ENCODE assay signal across 14 cellular contexts in the genomic region with DNA sequence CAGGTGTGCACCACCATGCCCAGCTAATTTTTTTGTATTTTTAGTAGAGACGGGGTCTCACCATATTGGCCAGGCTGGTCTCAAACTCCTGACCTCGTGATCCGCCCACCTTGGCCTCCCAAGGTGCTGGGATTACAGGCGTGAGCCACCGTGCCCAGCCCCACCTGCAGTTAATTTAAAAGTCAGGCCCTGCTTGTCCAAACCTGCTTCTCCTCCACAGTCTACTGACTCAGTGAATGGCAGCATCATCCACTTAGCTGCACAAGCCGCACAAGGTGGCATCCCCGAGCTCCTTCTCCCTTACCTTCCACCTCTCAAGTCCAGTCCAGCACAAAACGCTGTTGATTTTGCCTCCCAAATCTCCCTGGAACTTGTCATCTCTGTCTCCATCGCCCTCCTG. TPM values are rescaled to one million over a fixed set of nuclear protein-coding genes. Genes with fewer than 3 reads are reported as not detected.
A peak's percentile ranks its signal among the peaks of the same experiment; 100 is the strongest.
DNase-seq lines count a peak whose midpoint lies in the region; ATAC-seq and TF ChIP-seq lines count a peak whose summit lies in the region.
"Not testable (repeated sequence)": the region's sequence is repeated elsewhere in the genome, so short reads cannot be mapped to it uniquely, and the experiment has no call there.
"Had no signal": no experiment of that assay in that cellular context is flagged by ENCODE, and none has a peak within 500 bp of the region (broad histone marks: within the 10 kb centered on the region; RNA-seq: fewer than 3 reads in every experiment).

No MANE protein-coding gene starts in this region.

- TF ChIP-seq CTCF in H9 (conservative IDR thresholded peaks at IDR 0.05); RWPE2 (IDR thresholded peaks at IDR 0.05; ENCODE audit: poor library complexity, severe bottlenecking); MCF 10A (IDR thresholded peaks at IDR 0.05; ENCODE audit: unreplicated experiment): not testable (repeated sequence)

- H4K20me1 ChIP-seq in H9 (ENCODE audit: control insufficient read depth, insufficient read depth, insufficient read length): not testable (repeated sequence)

- not testable (repeated sequence) for H3K18ac ChIP-seq in H9 (ENCODE audit: insufficient read length, low read depth, low read length)

- peaks cover 5 to 12% of the 10 kb centered on the region in 2 experiments for H3K4me1 Mint-ChIP-seq in H9
- H3K4me1 Mint-ChIP-seq in MCF 10A (ENCODE audit: insufficient read depth, unreplicated experiment): not testable (repeated sequence)
- peaks cover 8 to 34% (median 11%) of the 10 kb centered on the region in 3 donors for H3K4me1 Mint-ChIP-seq in naive B cell

- H2BK120ac ChIP-seq in H9 (ENCODE audit: low read depth, low read length, poor library complexity, severe bottlenecking): not testable (repeated sequence)

- not testable (repeated sequence) for H3K27ac ChIP-seq in H9 (ENCODE audit: insufficient read length, low read depth, low read length); RWPE2 (ENCODE audit: poor library complexity, severe bottlenecking)

- not testable (repeated sequence) for H3K4me3 Mint-ChIP-seq in H9; MCF 10A (ENCODE audit: unreplicated experiment)
- H3K4me3 Mint-ChIP-seq in naive B cell: peak overlapping the region in 6 of 8 donors; percentile 13 to 86 (median 60)

- 0 out of 2 replicates have a peak overlapping the region, but pooled peaks have one; percentile 57 for H3K14ac ChIP-seq in H9 (ENCODE audit: insufficient read depth, low read length)

- CTCF ChIA-PET in MCF 10A (lab: Yijun Ruan, JAX): interaction anchor here (0.9 to 5.1 kb wide), 5 partner anchors 12 to 357 kb away, joined by 3 to 24 read pairs (median 3); a partner anchor contains a TSS

- H3K36me3 Mint-ChIP-seq in H9 (ENCODE audit: insufficient read depth in 1 of 3, low read depth in 3 of 3) (peaks cover 21 to 31% (median 29%) of the 10 kb centered on the region in 3 experiments; a peak in 6 of 7 replicates), MCF 10A (ENCODE audit: insufficient read depth, unreplicated experiment) (peaks cover 27% of the 10 kb centered on the region)
- H3K36me3 Mint-ChIP-seq in naive B cell: not testable (repeated sequence)

- H2BK15ac ChIP-seq in H9 (ENCODE audit: low read depth, low read length): not testable (repeated sequence)

- not testable (repeated sequence) for H4K5ac ChIP-seq in H9 (ENCODE audit: insufficient read length, low read depth, low read length)

- H3K27ac Mint-ChIP-seq in H9: not testable (repeated sequence)
- peak overlapping the region; percentile 49 for H3K27ac Mint-ChIP-seq in MCF 10A (ENCODE audit: low read depth, unreplicated experiment)
- H3K27ac Mint-ChIP-seq in naive B cell: peak overlapping the region in 3 of 6 donors; percentile 6 to 84 (median 34)

- H3K9me3 Mint-ChIP-seq in H9; MCF 10A (ENCODE audit: unreplicated experiment); naive B cell: not testable (repeated sequence)

- WGBS in H9 (ENCODE audit: extremely low coverage, insufficient read length, low lambda C conversion rate): no CpG with 5 or more reads among the region's 9 CpGs

- not testable (repeated sequence) for DNase-seq in H9; RWPE2 (ENCODE audit: low spot score); MCF 10A (ENCODE audit: unreplicated experiment); naive B cell

- H3K79me2 ChIP-seq in H9 (ENCODE audit: insufficient read depth, low read length): not testable (repeated sequence)

- ATAC-seq in RWPE2 (ENCODE audit: low read depth) (peak; percentile 41; the same call in 1 of the 3 replicates), esophagus mucosa (peak; percentile 79)
- not testable (repeated sequence) for ATAC-seq in naive B cell (ENCODE audit: low read depth in 2 of 2)

- not testable (repeated sequence) for H3K4me2 ChIP-seq in H9 (ENCODE audit: insufficient read depth, insufficient read length, low read length)

- not testable (repeated sequence) for H3K27me3 ChIP-seq in H9 (ENCODE audit: insufficient read depth, low read length); RWPE2 (ENCODE audit: insufficient read depth, poor library complexity, severe bottlenecking)

- not testable (repeated sequence) for H3K56ac ChIP-seq in H9 (ENCODE audit: insufficient read length, low read depth, low read length)

- H2BK20ac ChIP-seq in H9 (ENCODE audit: low read depth, low read length, poor library complexity, severe bottlenecking): not testable (repeated sequence)

- H3K4me3 ChIP-seq in RWPE2 (ENCODE audit: severe bottlenecking): not testable (repeated sequence)

- H3K4me1 ChIP-seq in H9 (ENCODE audit: insufficient read depth, low read length); RWPE2 (ENCODE audit: insufficient read depth, poor library complexity, severe bottlenecking): not testable (repeated sequence)

- intact Hi-C loops in MCF 10A (cut with micrococcal nuclease): not testable (repeated sequence)

- H2BK5ac ChIP-seq in H9 (ENCODE audit: insufficient read length, low read length): not testable (repeated sequence)

- H3K79me1 ChIP-seq in H9 (ENCODE audit: insufficient read depth, low read depth, low read length, poor library complexity, severe bottlenecking): not testable (repeated sequence)

- H2AK5ac ChIP-seq in H9 (ENCODE audit: insufficient read length, low read length): not testable (repeated sequence)

- not testable (repeated sequence) for H3K4ac ChIP-seq in H9 (ENCODE audit: low read depth, low read length)

- H4K8ac ChIP-seq in H9 (replicated peaks; ENCODE audit: insufficient read length, low read depth, low read length): not testable (repeated sequence)

- POLR2A ChIA-PET in MCF 10A (lab: Yijun Ruan, JAX): interaction anchor here (0.9 to 5.8 kb wide), 5 partner anchors 12 to 21 kb away, joined by 3 to 36 read pairs (median 5); a partner anchor contains a TSS

- H4K91ac ChIP-seq in H9 (ENCODE audit: insufficient read length, low read depth, low read length): not testable (repeated sequence)

- H3T11ph ChIP-seq in H9 (ENCODE audit: low read length): not testable (repeated sequence)

- not testable (repeated sequence) for H3K9ac ChIP-seq in H9 (ENCODE audit: extremely low read depth, insufficient read length, low read length)

- BruUV-seq in MCF 10A (replicated peaks; lab: Mats Ljungman, UMichigan): not testable (repeated sequence)

- not testable (repeated sequence) for H3K27me3 Mint-ChIP-seq in H9 (ENCODE audit: low read depth); MCF 10A (ENCODE audit: insufficient read depth, unreplicated experiment); naive B cell

- not testable (repeated sequence) for H3K23me2 ChIP-seq in H9 (ENCODE audit: insufficient read length, low read depth, low read length, poor library complexity, severe bottlenecking)

- not testable (repeated sequence) for H2AFZ ChIP-seq in H9 (ENCODE audit: low read length)

- not testable (repeated sequence) for H3K9me3 ChIP-seq in H9 (ENCODE audit: control insufficient read depth, low read depth, low read length); RWPE2 (ENCODE audit: severe bottlenecking)

- H2BK12ac ChIP-seq in H9 (ENCODE audit: insufficient read length, low read depth, low read length): not testable (repeated sequence)

- H3K23ac ChIP-seq in H9 (ENCODE audit: insufficient read length, low read depth, low read length): not testable (repeated sequence)

- peaks cover 24% of the 10 kb centered on the region for H3K36me3 ChIP-seq in RWPE2 (ENCODE audit: low read depth)

RNA-seq across cellular contexts. Expression of a gene that starts 5.8 kb away (rescaled TPM):
- total RNA-seq in H9 (2021) (58.2 and 60.8 TPM in 2 replicates), MCF 10A (2022) (30.6 and 33.9 TPM in 2 replicates), esophagus mucosa (23.9 TPM)
- 10 to 100 TPM in 3 of 6 donors, 1 to 10 TPM in 3; 7.6 to 11.5 (median 9.6) TPM for polyA plus RNA-seq in naive B cell (ENCODE audit: low read depth in 6 of 6)

RNA-seq across cellular contexts. Expression of a gene that starts 11.8 kb away (rescaled TPM):
- total RNA-seq in H9 (2021) (61.9 and 68.2 TPM in 2 replicates), MCF 10A (2022) (38.8 and 52.7 TPM in 2 replicates), esophagus mucosa (26.3 TPM)
- polyA plus RNA-seq in naive B cell (ENCODE audit: low read depth in 6 of 6): 10 to 100 TPM in 5 of 6 donors, 1 to 10 TPM in 1; 1.2 to 28.4 (median 19.4) TPM

RNA-seq across cellular contexts. Expression of a gene that starts 17.9 kb away (rescaled TPM):
- total RNA-seq in H9 (2021) (254 and 258 TPM in 2 replicates), MCF 10A (2022) (59.7 and 66.0 TPM in 2 replicates), esophagus mucosa (220 TPM)
- polyA plus RNA-seq in naive B cell (ENCODE audit: low read depth in 6 of 6): 1 to 10 TPM; 3.6 to 8.0 (median 4.4) TPM

RNA-seq across cellular contexts. Expression of a gene that starts 29.8 kb away (rescaled TPM):
- total RNA-seq in H9 (2021): not detected in 2 replicates
- total RNA-seq in MCF 10A (2022): not detected in 2 replicates
- total RNA-seq in esophagus mucosa: 9.0 TPM
- under 1 TPM in 1 of 6 donors, not detected in 5; 0.38 TPM for polyA plus RNA-seq in naive B cell (ENCODE audit: low read depth in 6 of 6)
- total RNA-seq: CD8-positive, alpha-beta T cell; GM23248; HepG2; HFFc6; HT1080 had no signal
- polyA plus RNA-seq: AG04450, GM23248, HepG2 had no signal

RNA-seq across cellular contexts. Expression of a gene that starts 38.6 kb away (rescaled TPM):
- total RNA-seq in H9 (2021) (0.15 and 0.20 TPM in 2 replicates), MCF 10A (2022) (not detected in 2 replicates), esophagus mucosa (1.00 TPM)
- polyA plus RNA-seq in naive B cell (ENCODE audit: low read depth in 6 of 6): not detected
- total RNA-seq: Caco-2; CD8-positive, alpha-beta T cell; GM23248; HepG2; HFFc6; HT1080; PC-9; RPMI7951 had no signal
- polyA plus RNA-seq: AG04450, GM23248, HepG2 had no signal
